In the genomic region with DNA sequence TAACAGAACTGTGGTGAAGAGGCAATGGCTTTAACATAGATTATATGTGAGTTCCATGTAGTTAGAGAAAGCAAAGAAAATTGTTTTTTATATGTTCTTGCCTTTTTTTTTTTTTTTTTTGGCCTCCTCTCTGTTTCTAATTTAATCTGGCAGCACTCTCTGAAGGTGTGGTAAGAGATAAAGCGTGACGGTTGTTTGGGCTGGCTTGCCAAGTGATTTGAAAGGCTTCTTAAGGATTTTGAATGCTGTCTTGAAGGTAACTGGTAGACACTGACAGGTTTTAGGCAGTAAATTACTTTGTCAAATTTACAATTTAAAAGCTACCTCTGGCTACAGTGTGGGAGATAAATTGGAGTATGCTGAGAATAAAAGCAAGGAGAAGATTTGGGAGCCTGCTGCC, we compare ENCODE assay signal across 10 cellular contexts.
"Had no signal": no experiment of that assay in that cellular context is flagged by ENCODE, and none has a peak within 500 bp of the region (broad histone marks: within the 10 kb centered on the region; RNA-seq: fewer than 3 reads in every experiment).

No MANE protein-coding gene starts in this region.

- DNase-seq: activated CD4-positive, alpha-beta T cell treated with anti-CD3 and anti-CD28 coated beads for 48 hours; activated naive CD4-positive, alpha-beta T cell treated with Interleukin-2 at 50 U/mL for 16 hours; gastrocnemius medialis; kidney; midbrain; right lobe of liver; stimulated activated CD4-positive, alpha-beta T cell treated with anti-CD3 and anti-CD28 coated beads, Interleukin-12 subunit alpha, Interleukin-12 subunit beta, amount 100 ng/mL, for 4 hours; stimulated activated naive CD4-positive, alpha-beta T cell; upper lobe of left lung; WERI-Rb-1 had no signal

- H3K4me3 ChIP-seq: gastrocnemius medialis, right lobe of liver, upper lobe of left lung had no signal

- H3K9me3 ChIP-seq: gastrocnemius medialis, right lobe of liver had no signal

- H3K4me1 ChIP-seq: gastrocnemius medialis, right lobe of liver had no signal

- H3K27ac ChIP-seq: gastrocnemius medialis, right lobe of liver, upper lobe of left lung, WERI-Rb-1 had no signal

- H3K27me3 ChIP-seq: gastrocnemius medialis, right lobe of liver, upper lobe of left lung had no signal

- ATAC-seq: gastrocnemius medialis, right lobe of liver had no signal

- H3K36me3 ChIP-seq: gastrocnemius medialis, right lobe of liver, upper lobe of left lung, WERI-Rb-1 had no signal
